In the genomic region with DNA sequence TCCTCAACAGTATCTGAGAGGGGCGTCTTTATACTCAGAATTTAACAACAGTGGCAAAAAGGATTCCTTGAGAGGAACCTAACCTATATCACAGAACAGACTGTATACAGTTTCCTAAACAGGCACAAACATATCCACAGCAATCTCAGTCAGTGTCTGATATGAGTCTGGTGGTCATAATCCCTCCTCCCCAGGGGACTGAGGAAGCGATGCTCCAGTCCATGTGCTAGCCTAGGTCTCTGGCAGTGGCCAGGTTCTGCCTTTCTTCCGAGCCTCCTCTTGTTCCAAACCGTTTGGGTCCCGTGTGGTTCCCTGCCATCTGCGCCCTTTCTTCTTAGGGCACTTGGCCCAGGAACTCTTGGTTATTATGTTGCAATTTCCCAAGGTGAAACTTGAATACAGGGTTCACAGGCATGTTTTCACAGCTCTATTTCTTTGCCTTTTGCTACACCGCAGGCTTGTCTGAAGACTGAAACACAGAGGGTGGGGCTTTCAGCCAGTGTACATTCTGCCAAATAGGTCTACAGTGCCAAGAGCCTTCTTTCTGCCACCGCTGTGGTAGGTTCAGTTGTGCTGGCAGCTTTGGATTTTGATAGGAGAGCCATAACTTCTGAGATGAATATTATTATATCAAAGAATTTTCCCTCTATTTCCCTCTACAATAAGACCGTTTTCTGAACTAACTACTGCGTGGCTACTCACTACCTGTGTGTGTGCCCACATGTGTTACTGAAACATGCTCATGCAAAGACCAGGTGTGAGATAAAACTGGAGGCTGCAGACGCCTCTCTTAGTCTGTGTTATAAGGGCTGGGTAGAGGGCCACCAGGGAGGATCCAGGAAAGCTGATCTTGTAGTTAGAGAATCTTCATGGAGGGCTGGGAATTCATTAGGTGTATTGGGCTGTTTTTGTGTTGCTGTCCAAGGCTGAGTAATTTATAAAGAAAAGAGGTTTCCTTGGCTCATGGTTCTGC, we compare ENCODE assay signal across 18 cellular contexts.
DNase-seq lines count a peak whose midpoint lies in the region; ATAC-seq, FAIRE-seq and TF ChIP-seq lines count a peak whose summit lies in the region.
"Had no signal": no experiment of that assay in that cellular context is flagged by ENCODE, and none has a peak within 500 bp of the region (broad histone marks: within the 10 kb centered on the region; RNA-seq: fewer than 3 reads in every experiment).

No MANE protein-coding gene starts in this region.

- CTCF ChIA-PET in mammary epithelial cell (lab: Charles Lee; ENCODE audit: low non-redundant PET), result no interaction called here

- H3K36me3 ChIP-seq in mammary epithelial cell (ENCODE audit: insufficient read depth, low read length) (no peaks in the 10 kb centered on the region), left ventricle myocardium inferior (no peaks in the 10 kb centered on the region), tibial artery (no peaks in the 10 kb centered on the region)

- no peaks in the 10 kb centered on the region for H3K4me1 ChIP-seq in mammary epithelial cell (ENCODE audit: insufficient read depth, low read length)
- H3K4me1 ChIP-seq in left ventricle myocardium inferior, result peaks cover 41% of the 10 kb centered on the region
- H3K4me1 ChIP-seq in tibial artery, result peaks cover 0 to 34% (median 23%) of the 10 kb centered on the region in 4 donors

- BruUV-seq in mammary epithelial cell (replicated peaks; lab: Mats Ljungman, UMichigan), result no TSS peak

- intact Hi-C loops in mammary epithelial cell (cut with micrococcal nuclease) (no loop called here), left ventricle myocardium inferior (cut with micrococcal nuclease) (loop anchor here (10.0 kb wide), 1 partner anchor 57 kb away; no protein-coding TSS in a partner anchor), tibial artery (cut with DNase I; ENCODE audit: low total_unique reads) (no loop called here)

- TF ChIP-seq CTCF in mammary epithelial cell (conservative IDR thresholded peaks at IDR 0.05 in 1 of 2, IDR thresholded peaks at IDR 0.05 in 1 of 2; ENCODE audit: extremely low read depth in 1 of 2, insufficient read depth in 1 of 2, low read depth in 1 of 2, low read length in 2 of 2) (no peak), left ventricle myocardium inferior (IDR thresholded peaks at IDR 0.05; ENCODE audit: borderline replicate concordance) (no peak), nephron progenitor cell (IDR thresholded peaks at IDR 0.05) (no peak), tibial artery (IDR thresholded peaks at IDR 0.05) (no peak), D721Med (IDR thresholded peaks at IDR 0.05; ENCODE audit: insufficient read depth, missing control alignments) (no peak)

- no peak for FAIRE-seq in D721Med (lab: Jason Lieb, UNC)

- ATAC-seq in GM18909 (IDR thresholded peaks at IDR 0.05; ENCODE audit: poor library complexity, unreplicated experiment), result no peak

- H3K36me3 Mint-ChIP-seq in nephron progenitor cell (ENCODE audit: low read depth), result peaks cover 20% of the 10 kb centered on the region

- peaks cover 41% of the 10 kb centered on the region for H3K9me3 Mint-ChIP-seq in nephron progenitor cell

- no peaks in the 10 kb centered on the region for H3K27me3 ChIP-seq in mammary epithelial cell (ENCODE audit: insufficient read depth, low read length)
- H3K27me3 ChIP-seq in left ventricle myocardium inferior (ENCODE audit: low read depth), result no peaks in the 10 kb centered on the region
- no peaks in the 10 kb centered on the region for H3K27me3 ChIP-seq in tibial artery

- no peak overlapping the region for H3K4me2 ChIP-seq in mammary epithelial cell (ENCODE audit: insufficient read depth, low read depth, low read length)
- H3K4me2 ChIP-seq: PC-9 had no signal

- H3K4me3 ChIP-seq in mammary epithelial cell (replicated peaks in 1 of 3; ENCODE audit: insufficient read depth in 1 of 3, low read depth in 2 of 3, low read length in 3 of 3), result no peak overlapping the region
- no peak overlapping the region for H3K4me3 ChIP-seq in left ventricle myocardium inferior
- H3K4me3 ChIP-seq in tibial artery, result no peak overlapping the region
- H3K4me3 ChIP-seq: PC-9 had no signal

- peaks cover 2% of the 10 kb centered on the region for H3K27me3 Mint-ChIP-seq in nephron progenitor cell (ENCODE audit: low read depth, poor library complexity)

- H3K4me1 Mint-ChIP-seq in nephron progenitor cell, result no peaks in the 10 kb centered on the region

- H3K4me3 Mint-ChIP-seq in nephron progenitor cell, result no peak overlapping the region

- dilution Hi-C loops in mammary epithelial cell (cut with HindIII; ENCODE audit: low sequenced_read_pairs), result no loop called here

- H3K27ac ChIP-seq in mammary epithelial cell (ENCODE audit: insufficient read depth, low read depth, low read length) (no peak overlapping the region), left ventricle myocardium inferior (replicated peaks) (peak overlapping the region; percentile 91), tibial artery (peak overlapping the region; percentile 71 to 90)
- H3K27ac ChIP-seq: PC-9, VCaP had no signal

- in situ Hi-C loops in mammary epithelial cell (cut with MboI; ENCODE audit: low sequenced_read_pairs in 2 of 2), result no loop called here

- no peaks in the 10 kb centered on the region for H4K20me1 ChIP-seq in mammary epithelial cell (ENCODE audit: insufficient read depth, low read length)

- peak overlapping the region; percentile 31 for H2AFZ ChIP-seq in mammary epithelial cell (ENCODE audit: low read depth, low read length)

- WGBS in mammary epithelial cell (ENCODE audit: low coverage, missing lambda C conversion rate), result 32% methylated on average over 11 of the region's 11 CpGs

- no peak overlapping the region for H3K9ac ChIP-seq in mammary epithelial cell (ENCODE audit: insufficient read depth, low read length)

- H3K79me2 ChIP-seq in mammary epithelial cell (ENCODE audit: insufficient read depth, low read length), result no peaks in the 10 kb centered on the region

- peak overlapping the region; percentile 61 for H3K27ac Mint-ChIP-seq in nephron progenitor cell

- peaks cover 10% of the 10 kb centered on the region for H3K9me3 ChIP-seq in mammary epithelial cell (replicated peaks; ENCODE audit: insufficient read depth, low read length)
- H3K9me3 ChIP-seq in left ventricle myocardium inferior (replicated peaks), result peaks cover 18% of the 10 kb centered on the region
- peaks cover 0 to 5% (median 0%) of the 10 kb centered on the region in 3 donors for H3K9me3 ChIP-seq in tibial artery

- no peak for DNase-seq in mammary epithelial cell
- DNase-seq in left ventricle myocardium inferior, result no peak
- no peak for DNase-seq in nephron progenitor cell
- DNase-seq in tibial artery, result no peak
- no peak for DNase-seq in AG08395 (ENCODE audit: low spot score)
- no peak for DNase-seq in D721Med (ENCODE audit: insufficient read length, low spot score)
- DNase-seq in nucleus accumbens (lab: John Stamatoyannopoulos, UW), result no peak
- DNase-seq: activated CD8-positive, alpha-beta memory T cell treated with anti-CD3 and anti-CD28 coated beads for 24 hours; AML-193; effector CD4-positive, alpha-beta T cell; foreskin fibroblast; NCI-H1694 treated with DMSO at 0.1 percent for 48 hours; NCI-H510A treated with DMSO at 0.1 percent for 48 hours; PC-9; stimulated activated CD4-positive, alpha-beta T cell treated with anti-CD3 and anti-CD28 coated beads, Interleukin-1b, Interleukin-23, amount 100 ng/mL, for 48 hours; SW 1271 had no signal
